In genomic region chr2:168773719-168774521, GRCh38 we compare ENCODE assay signal across 1 cellular context.
TF ChIP-seq lines count a peak whose summit lies in the region.

No MANE protein-coding gene starts in this region.

TF ChIP-seq in K562, 482 proteins besides CTCF, POLR2A, EP300 and RAD21 (continued from another document and continues in another):
- TF ChIP-seq, protein P1, sequence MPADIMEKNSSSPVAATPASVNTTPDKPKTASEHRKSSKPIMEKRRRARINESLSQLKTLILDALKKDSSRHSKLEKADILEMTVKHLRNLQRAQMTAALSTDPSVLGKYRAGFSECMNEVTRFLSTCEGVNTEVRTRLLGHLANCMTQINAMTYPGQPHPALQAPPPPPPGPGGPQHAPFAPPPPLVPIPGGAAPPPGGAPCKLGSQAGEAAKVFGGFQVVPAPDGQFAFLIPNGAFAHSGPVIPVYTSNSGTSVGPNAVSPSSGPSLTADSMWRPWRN (IDR thresholded peaks at IDR 0.05; ENCODE audit: low read depth) = peak; percentile 78
- TF ChIP-seq NBN (IDR thresholded peaks at IDR 0.05; ENCODE audit: low read depth) (peak; percentile 84), ZNF316 (IDR thresholded peaks at IDR 0.05) (no peak), PML (IDR thresholded peaks at IDR 0.05; ENCODE audit: low read length) (peak; percentile 99), PCBP2 (IDR thresholded peaks at IDR 0.05; ENCODE audit: low read depth, low read length, poor library complexity, severe bottlenecking) (no peak), AFF4 (CRISPR knock-in tag; IDR thresholded peaks at IDR 0.05) (peak; percentile 1; the same call in 1 of the 2 replicates), ZFPM2 (CRISPR knock-in tag; IDR thresholded peaks at IDR 0.05) (0 out of 2 replicates have a peak, but pooled peaks have one; percentile 33), GMEB1 (CRISPR knock-in tag; IDR thresholded peaks at IDR 0.05) (peak; percentile 27), ZNF133 (CRISPR knock-in tag; IDR thresholded peaks at IDR 0.05) (no peak), NFIX (CRISPR knock-in tag; IDR thresholded peaks at IDR 0.05; ENCODE audit: low read depth) (peak; percentile 70), TFAM (CRISPR knock-in tag; conservative IDR thresholded peaks at IDR 0.05) (no peak), NFYB (IDR thresholded peaks at IDR 0.05; ENCODE audit: extremely low read depth, insufficient read length) (no peak), EGR1 (conservative IDR thresholded peaks at IDR 0.05) (peak; percentile 88), SMC3 (conservative IDR thresholded peaks at IDR 0.05; ENCODE audit: insufficient read depth, low read depth, low read length) (peak; percentile 93), TEAD2 (tag; IDR thresholded peaks at IDR 0.05) (peak; percentile 98), CHCHD3 (CRISPR knock-in tag; IDR thresholded peaks at IDR 0.05) (no peak), ZNF740 (CRISPR knock-in tag; IDR thresholded peaks at IDR 0.05) (no peak), ZNF740 (tag; IDR thresholded peaks at IDR 0.05) (peak in 1 of 2 experiments; percentile 44; a peak in 1 of 4 replicates), ZBTB11 (CRISPR knock-in tag; IDR thresholded peaks at IDR 0.05) (peak in 1 of 3 experiments; percentile 73; a peak in 1 of 6 replicates), ZNF830 (CRISPR knock-in tag; IDR thresholded peaks at IDR 0.05) (no peak), CBX3 (IDR thresholded peaks at IDR 0.05; ENCODE audit: borderline replicate concordance in 1 of 2, low read length in 2 of 2) (peak in 1 of 2 experiments; percentile 81; a peak in 2 of 3 replicates), FOXP4 (CRISPR knock-in tag; IDR thresholded peaks at IDR 0.05; ENCODE audit: borderline replicate concordance) (no peak), TRIM25 (IDR thresholded peaks at IDR 0.05; ENCODE audit: borderline replicate concordance) (no peak)
- TF ChIP-seq, protein P2, sequence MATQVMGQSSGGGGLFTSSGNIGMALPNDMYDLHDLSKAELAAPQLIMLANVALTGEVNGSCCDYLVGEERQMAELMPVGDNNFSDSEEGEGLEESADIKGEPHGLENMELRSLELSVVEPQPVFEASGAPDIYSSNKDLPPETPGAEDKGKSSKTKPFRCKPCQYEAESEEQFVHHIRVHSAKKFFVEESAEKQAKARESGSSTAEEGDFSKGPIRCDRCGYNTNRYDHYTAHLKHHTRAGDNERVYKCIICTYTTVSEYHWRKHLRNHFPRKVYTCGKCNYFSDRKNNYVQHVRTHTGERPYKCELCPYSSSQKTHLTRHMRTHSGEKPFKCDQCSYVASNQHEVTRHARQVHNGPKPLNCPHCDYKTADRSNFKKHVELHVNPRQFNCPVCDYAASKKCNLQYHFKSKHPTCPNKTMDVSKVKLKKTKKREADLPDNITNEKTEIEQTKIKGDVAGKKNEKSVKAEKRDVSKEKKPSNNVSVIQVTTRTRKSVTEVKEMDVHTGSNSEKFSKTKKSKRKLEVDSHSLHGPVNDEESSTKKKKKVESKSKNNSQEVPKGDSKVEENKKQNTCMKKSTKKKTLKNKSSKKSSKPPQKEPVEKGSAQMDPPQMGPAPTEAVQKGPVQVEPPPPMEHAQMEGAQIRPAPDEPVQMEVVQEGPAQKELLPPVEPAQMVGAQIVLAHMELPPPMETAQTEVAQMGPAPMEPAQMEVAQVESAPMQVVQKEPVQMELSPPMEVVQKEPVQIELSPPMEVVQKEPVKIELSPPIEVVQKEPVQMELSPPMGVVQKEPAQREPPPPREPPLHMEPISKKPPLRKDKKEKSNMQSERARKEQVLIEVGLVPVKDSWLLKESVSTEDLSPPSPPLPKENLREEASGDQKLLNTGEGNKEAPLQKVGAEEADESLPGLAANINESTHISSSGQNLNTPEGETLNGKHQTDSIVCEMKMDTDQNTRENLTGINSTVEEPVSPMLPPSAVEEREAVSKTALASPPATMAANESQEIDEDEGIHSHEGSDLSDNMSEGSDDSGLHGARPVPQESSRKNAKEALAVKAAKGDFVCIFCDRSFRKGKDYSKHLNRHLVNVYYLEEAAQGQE (CRISPR knock-in tag; IDR thresholded peaks at IDR 0.05; ENCODE audit: low read depth) = no peak
- TF ChIP-seq, protein P3, sequence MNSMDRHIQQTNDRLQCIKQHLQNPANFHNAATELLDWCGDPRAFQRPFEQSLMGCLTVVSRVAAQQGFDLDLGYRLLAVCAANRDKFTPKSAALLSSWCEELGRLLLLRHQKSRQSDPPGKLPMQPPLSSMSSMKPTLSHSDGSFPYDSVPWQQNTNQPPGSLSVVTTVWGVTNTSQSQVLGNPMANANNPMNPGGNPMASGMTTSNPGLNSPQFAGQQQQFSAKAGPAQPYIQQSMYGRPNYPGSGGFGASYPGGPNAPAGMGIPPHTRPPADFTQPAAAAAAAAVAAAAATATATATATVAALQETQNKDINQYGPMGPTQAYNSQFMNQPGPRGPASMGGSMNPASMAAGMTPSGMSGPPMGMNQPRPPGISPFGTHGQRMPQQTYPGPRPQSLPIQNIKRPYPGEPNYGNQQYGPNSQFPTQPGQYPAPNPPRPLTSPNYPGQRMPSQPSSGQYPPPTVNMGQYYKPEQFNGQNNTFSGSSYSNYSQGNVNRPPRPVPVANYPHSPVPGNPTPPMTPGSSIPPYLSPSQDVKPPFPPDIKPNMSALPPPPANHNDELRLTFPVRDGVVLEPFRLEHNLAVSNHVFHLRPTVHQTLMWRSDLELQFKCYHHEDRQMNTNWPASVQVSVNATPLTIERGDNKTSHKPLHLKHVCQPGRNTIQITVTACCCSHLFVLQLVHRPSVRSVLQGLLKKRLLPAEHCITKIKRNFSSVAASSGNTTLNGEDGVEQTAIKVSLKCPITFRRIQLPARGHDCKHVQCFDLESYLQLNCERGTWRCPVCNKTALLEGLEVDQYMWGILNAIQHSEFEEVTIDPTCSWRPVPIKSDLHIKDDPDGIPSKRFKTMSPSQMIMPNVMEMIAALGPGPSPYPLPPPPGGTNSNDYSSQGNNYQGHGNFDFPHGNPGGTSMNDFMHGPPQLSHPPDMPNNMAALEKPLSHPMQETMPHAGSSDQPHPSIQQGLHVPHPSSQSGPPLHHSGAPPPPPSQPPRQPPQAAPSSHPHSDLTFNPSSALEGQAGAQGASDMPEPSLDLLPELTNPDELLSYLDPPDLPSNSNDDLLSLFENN (IDR thresholded peaks at IDR 0.05; ENCODE audit: low read depth in 2 of 2, low read length in 2 of 2) = peak in 1 of 2 experiments; percentile 97; a peak in 2 of 4 replicates
- TF ChIP-seq, protein P4, sequence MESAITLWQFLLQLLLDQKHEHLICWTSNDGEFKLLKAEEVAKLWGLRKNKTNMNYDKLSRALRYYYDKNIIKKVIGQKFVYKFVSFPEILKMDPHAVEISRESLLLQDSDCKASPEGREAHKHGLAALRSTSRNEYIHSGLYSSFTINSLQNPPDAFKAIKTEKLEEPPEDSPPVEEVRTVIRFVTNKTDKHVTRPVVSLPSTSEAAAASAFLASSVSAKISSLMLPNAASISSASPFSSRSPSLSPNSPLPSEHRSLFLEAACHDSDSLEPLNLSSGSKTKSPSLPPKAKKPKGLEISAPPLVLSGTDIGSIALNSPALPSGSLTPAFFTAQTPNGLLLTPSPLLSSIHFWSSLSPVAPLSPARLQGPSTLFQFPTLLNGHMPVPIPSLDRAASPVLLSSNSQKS (CRISPR knock-in tag; IDR thresholded peaks at IDR 0.05) = no peak
- TF ChIP-seq, protein P5, sequence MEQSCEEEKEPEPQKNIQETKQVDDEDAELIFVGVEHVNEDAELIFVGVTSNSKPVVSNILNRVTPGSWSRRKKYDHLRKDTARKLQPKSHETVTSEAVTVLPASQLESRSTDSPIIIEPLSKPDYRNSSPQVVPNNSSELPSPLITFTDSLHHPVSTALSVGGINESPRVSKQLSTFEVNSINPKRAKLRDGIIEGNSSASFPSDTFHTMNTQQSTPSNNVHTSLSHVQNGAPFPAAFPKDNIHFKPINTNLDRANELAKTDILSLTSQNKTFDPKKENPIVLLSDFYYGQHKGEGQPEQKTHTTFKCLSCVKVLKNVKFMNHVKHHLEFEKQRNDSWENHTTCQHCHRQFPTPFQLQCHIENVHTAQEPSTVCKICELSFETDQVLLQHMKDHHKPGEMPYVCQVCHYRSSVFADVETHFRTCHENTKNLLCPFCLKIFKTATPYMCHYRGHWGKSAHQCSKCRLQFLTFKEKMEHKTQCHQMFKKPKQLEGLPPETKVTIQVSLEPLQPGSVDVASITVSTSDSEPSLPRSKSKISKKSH (CRISPR knock-in tag; IDR thresholded peaks at IDR 0.05) = no peak
